15 cellular contexts compared by ENCODE assay signal in the genomic region with DNA sequence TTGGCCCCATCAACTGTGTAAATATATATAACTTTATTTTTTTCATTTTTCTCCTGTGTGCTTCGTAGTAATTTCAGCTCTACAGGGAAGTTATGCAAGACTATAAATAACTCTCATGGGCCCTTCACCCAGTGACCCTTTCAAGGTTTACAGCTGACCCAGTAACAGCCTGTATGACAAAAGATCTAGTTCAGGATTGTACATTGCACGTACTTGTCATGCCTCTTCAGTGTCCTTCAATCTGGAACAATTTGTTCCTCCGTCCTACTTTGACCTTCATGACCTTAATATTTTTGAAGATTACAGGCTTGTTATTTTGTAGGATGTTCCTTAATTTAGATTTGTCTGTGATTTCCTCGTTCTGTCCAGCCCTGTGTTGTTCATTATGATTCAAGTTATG. TPM values are rescaled to one million over a fixed set of nuclear protein-coding genes. Genes with fewer than 3 reads are reported as not detected.
"Had no signal": no experiment of that assay in that cellular context is flagged by ENCODE, and none has a peak within 500 bp of the region (broad histone marks: within the 10 kb centered on the region; RNA-seq: fewer than 3 reads in every experiment).

No MANE protein-coding gene starts in this region.

- H3K36me3 ChIP-seq: neural progenitor cell, ovary, tibial artery had no signal

- H3K9me3 ChIP-seq: ovary had no signal

- H3K27ac ChIP-seq: foreskin keratinocyte, neural progenitor cell, ovary, tibial artery had no signal

- H3K27me3 ChIP-seq: foreskin keratinocyte, ovary, tibial artery had no signal

- DNase-seq: activated CD4-positive, alpha-beta T cell treated with anti-CD3 and anti-CD28 coated beads, Interleukin-2, amount 50 U/mL, for 4 hours; activated gamma-delta T cell; activated T-cell treated with anti-CD3 and anti-CD28 coated beads, Interleukin-2, amount 50 U/mL, for 48 hours; anterior cingulate cortex; foreskin keratinocyte; head of caudate nucleus; ovary; retina; stimulated activated CD4-positive, alpha-beta T cell treated with anti-CD3 and anti-CD28 coated beads, Interleukin-1b, Interleukin-23, amount 100 ng/mL, for 48 hours; SW 1271; tibial artery had no signal

- ATAC-seq: activated CD4-positive, CD25-positive, alpha-beta regulatory T cell treated with anti-CD3 and anti-CD28 coated beads, Interleukin-2, amount 50 U/mL, for 24 hours; esophagus mucosa; foreskin keratinocyte; stimulated activated memory B cell treated with anti-CD40 and anti-IgM and Interleukin-4, amounts not matched to agents 10 μg/mL and 1 μg/mL and 100 μg/mL, for 72 hours had no signal

- H3K4me3 ChIP-seq: neural progenitor cell, ovary, tibial artery had no signal

RNA-seq across cellular contexts. Expression of gene BRINP2, which starts 40.5 kb away (rescaled TPM):
- total RNA-seq: esophagus mucosa had no signal

RNA-seq across cellular contexts. Expression of gene ASTN1, which starts 46.7 kb away (rescaled TPM):
- total RNA-seq: esophagus mucosa had no signal
- polyA plus RNA-seq: foreskin keratinocyte had no signal
